Comparison of ENCODE assay signal across 9 cellular contexts in the genomic region with DNA sequence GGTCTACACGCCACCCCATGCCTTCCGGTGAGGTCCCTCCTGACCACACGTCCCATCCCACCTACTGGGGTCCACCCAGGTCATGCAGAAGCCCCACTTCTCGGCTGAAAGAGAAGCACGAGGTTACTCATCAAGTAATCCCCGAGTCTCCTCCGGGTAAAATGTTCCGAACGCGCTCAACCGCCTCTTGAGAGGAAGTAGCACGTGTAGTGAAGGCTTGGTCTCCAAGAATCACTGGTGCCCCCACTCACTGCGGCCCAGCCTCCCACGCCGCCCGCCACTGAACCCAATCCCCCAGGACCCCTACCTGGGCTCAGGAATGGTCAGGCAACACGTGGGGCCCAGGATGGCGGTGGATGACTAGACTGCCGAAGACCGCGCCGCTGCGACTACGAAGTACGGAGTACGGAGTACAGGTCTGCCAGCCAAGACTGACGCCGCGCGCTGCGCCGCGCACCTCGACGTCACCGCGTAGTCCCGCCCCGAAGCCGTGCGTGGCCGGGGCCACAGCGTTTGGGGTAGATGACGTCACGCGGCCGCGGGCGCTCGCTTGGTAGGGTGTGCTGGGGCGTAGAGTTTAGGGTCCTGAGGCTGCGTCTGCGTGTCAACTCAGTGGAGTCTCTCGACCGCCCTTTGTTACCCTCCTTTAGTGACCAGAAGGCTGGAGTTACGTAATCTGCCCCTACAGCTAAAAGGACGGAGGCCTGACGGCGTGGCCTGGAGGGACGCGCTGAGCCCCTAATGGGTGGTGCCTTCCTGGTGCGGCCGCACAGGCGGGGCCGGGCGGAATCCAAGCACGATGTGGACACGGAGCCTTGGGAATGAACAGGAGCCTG. TPM values are rescaled to one million over a fixed set of nuclear protein-coding genes. Genes with fewer than 3 reads are reported as not detected.
DNase-seq lines count a peak whose midpoint lies in the region; ATAC-seq, FAIRE-seq and TF ChIP-seq lines count a peak whose summit lies in the region.
"Had no signal": no experiment of that assay in that cellular context is flagged by ENCODE, and none has a peak within 500 bp of the region (broad histone marks: within the 10 kb centered on the region; RNA-seq: fewer than 3 reads in every experiment).

No MANE protein-coding gene starts in this region.

- H3K4me3 ChIP-seq in BE2C (ENCODE audit: low read depth, low read length) (peak overlapping the region; percentile 100), liver (ENCODE audit: low read depth in 1 of 3, low read length in 3 of 3) (peak overlapping the region; percentile 47 to 83 (median 72))

- TF ChIP-seq CTCF in BE2C (IDR thresholded peaks at IDR 0.05; ENCODE audit: low read depth, low read length): no peak
- peak; percentile 7 for TF ChIP-seq CTCF in liver (IDR thresholded peaks at IDR 0.05; ENCODE audit: low read depth, low read length, missing input control)

- peak in 1 of 2 donors; percentile 31 for TF ChIP-seq RAD21 in liver (IDR thresholded peaks at IDR 0.05)

- peak overlapping the region; percentile 91 to 92 for H3K9ac ChIP-seq in liver (ENCODE audit: low read depth in 1 of 2, low read length in 2 of 2)

- peaks cover 69% of the 10 kb centered on the region for H3K4me1 Mint-ChIP-seq in dendritic cell treated with granulocyte-macrophage colony-stimulating factor and Interleukin-4, amounts not matched to agents 40 ng/mL and 50 ng/mL, for 4 days (ENCODE audit: low read depth)

- peak; percentile 97 for DNase-seq in BE2C
- peak; percentile 74 for DNase-seq in GM19239 (ENCODE audit: insufficient read length, low spot score)
- DNase-seq in NCI-H526 treated with DMSO at 0.1 percent for 48 hours (lab: John Stamatoyannopoulos, UW): peak; percentile 81
- DNase-seq in activated CD4-positive, alpha-beta T cell treated with anti-CD3 and anti-CD28 coated beads, Interleukin-2, amount 50 U/mL, for 24 hours (ENCODE audit: low read depth in 1 of 2, low spot score in 1 of 2): peak; percentile 93
- peak; percentile 98 for DNase-seq in stimulated activated CD4-positive, alpha-beta T cell treated with anti-CD3 and anti-CD28 coated beads, Interleukin-4, amount 100 ng/mL, for 1 hour

- peaks cover 55% of the 10 kb centered on the region for H3K36me3 Mint-ChIP-seq in dendritic cell treated with granulocyte-macrophage colony-stimulating factor and Interleukin-4, amounts not matched to agents 40 ng/mL and 50 ng/mL, for 4 days (ENCODE audit: low read depth)

- H3K36me3 ChIP-seq in BE2C (peaks cover 47% of the 10 kb centered on the region), liver (ENCODE audit: control insufficient read depth in 4 of 4, insufficient read depth in 3 of 4, low read depth in 1 of 4, low read length in 3 of 4) (peaks cover 5 to 26% (median 23%) of the 10 kb centered on the region in 4 donors)

- H3K9me3 Mint-ChIP-seq in dendritic cell treated with granulocyte-macrophage colony-stimulating factor and Interleukin-4, amounts not matched to agents 40 ng/mL and 50 ng/mL, for 4 days: no peaks in the 10 kb centered on the region

- H3K27me3 ChIP-seq in BE2C: no peaks in the 10 kb centered on the region
- no peaks in the 10 kb centered on the region for H3K27me3 ChIP-seq in liver (ENCODE audit: control insufficient read depth in 4 of 4, insufficient read depth in 4 of 4, low read length in 3 of 4)

- H3K9me3 ChIP-seq in BE2C (no peaks in the 10 kb centered on the region), liver (ENCODE audit: control insufficient read depth in 4 of 4, low read length in 3 of 4) (no peaks in the 10 kb centered on the region)

- peak overlapping the region; percentile 94 to 98 for H3K27ac ChIP-seq in liver (ENCODE audit: low read depth in 1 of 2, low read length in 2 of 2)

- H3K4me1 ChIP-seq in BE2C: peaks cover 4% of the 10 kb centered on the region; the same call in 1 of the 2 replicates
- H3K4me1 ChIP-seq in liver (ENCODE audit: control insufficient read depth in 4 of 4, insufficient read depth in 4 of 4, low read length in 3 of 4): peaks cover 0 to 7% (median 2%) of the 10 kb centered on the region in 4 donors

- 5% methylated on average over 68 of the region's 68 CpGs for whole genome bisulfite sequencing in liver

- peak; percentile 90 for ATAC-seq in HG03442 (IDR thresholded peaks at IDR 0.05; ENCODE audit: unreplicated experiment)

- peak; percentile 90 for FAIRE-seq in GM19239 (lab: Jason Lieb, UNC)
- FAIRE-seq: colon had no signal

- no peaks in the 10 kb centered on the region for H3K27me3 Mint-ChIP-seq in dendritic cell treated with granulocyte-macrophage colony-stimulating factor and Interleukin-4, amounts not matched to agents 40 ng/mL and 50 ng/mL, for 4 days

- H3K27ac Mint-ChIP-seq in dendritic cell treated with granulocyte-macrophage colony-stimulating factor and Interleukin-4, amounts not matched to agents 40 ng/mL and 50 ng/mL, for 4 days: peak overlapping the region; percentile 97

- intact Hi-C loops in dendritic cell treated with granulocyte-macrophage colony-stimulating factor and Interleukin-4, amounts not matched to agents 40 ng/mL and 50 ng/mL, for 4 days (cut with micrococcal nuclease): loop anchor here (1.0 to 10.0 kb wide), 3 partner anchors 13 to 126 kb away; partner anchors contain the start of genes PURB and TBRG4

- peak overlapping the region; percentile 94 for H3K4me3 Mint-ChIP-seq in dendritic cell treated with granulocyte-macrophage colony-stimulating factor and Interleukin-4, amounts not matched to agents 40 ng/mL and 50 ng/mL, for 4 days

TF ChIP-seq in liver, 16 proteins besides CTCF, POLR2A, EP300 and RAD21:
- TF ChIP-seq JUND (IDR thresholded peaks at IDR 0.05): peak; percentile 76 to 80
- TF ChIP-seq RXRA (IDR thresholded peaks at IDR 0.05): peak in 1 of 2 donors; percentile 45
- peak; percentile 20 for TF ChIP-seq TAF1 (conservative IDR thresholded peaks at IDR 0.05)
- no peak for TF ChIP-seq EGR1 (IDR thresholded peaks at IDR 0.05; ENCODE audit: low read depth in 2 of 2)
- TF ChIP-seq, protein P1, sequence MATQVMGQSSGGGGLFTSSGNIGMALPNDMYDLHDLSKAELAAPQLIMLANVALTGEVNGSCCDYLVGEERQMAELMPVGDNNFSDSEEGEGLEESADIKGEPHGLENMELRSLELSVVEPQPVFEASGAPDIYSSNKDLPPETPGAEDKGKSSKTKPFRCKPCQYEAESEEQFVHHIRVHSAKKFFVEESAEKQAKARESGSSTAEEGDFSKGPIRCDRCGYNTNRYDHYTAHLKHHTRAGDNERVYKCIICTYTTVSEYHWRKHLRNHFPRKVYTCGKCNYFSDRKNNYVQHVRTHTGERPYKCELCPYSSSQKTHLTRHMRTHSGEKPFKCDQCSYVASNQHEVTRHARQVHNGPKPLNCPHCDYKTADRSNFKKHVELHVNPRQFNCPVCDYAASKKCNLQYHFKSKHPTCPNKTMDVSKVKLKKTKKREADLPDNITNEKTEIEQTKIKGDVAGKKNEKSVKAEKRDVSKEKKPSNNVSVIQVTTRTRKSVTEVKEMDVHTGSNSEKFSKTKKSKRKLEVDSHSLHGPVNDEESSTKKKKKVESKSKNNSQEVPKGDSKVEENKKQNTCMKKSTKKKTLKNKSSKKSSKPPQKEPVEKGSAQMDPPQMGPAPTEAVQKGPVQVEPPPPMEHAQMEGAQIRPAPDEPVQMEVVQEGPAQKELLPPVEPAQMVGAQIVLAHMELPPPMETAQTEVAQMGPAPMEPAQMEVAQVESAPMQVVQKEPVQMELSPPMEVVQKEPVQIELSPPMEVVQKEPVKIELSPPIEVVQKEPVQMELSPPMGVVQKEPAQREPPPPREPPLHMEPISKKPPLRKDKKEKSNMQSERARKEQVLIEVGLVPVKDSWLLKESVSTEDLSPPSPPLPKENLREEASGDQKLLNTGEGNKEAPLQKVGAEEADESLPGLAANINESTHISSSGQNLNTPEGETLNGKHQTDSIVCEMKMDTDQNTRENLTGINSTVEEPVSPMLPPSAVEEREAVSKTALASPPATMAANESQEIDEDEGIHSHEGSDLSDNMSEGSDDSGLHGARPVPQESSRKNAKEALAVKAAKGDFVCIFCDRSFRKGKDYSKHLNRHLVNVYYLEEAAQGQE (IDR thresholded peaks at IDR 0.05): peak; percentile 56
- TF ChIP-seq MAX (IDR thresholded peaks at IDR 0.05): peak; percentile 91
- peak; percentile 16 for TF ChIP-seq HNF4G (IDR thresholded peaks at IDR 0.05)
- peak; percentile 27 for TF ChIP-seq NR2F2 (IDR thresholded peaks at IDR 0.05)
- peak in 1 of 2 donors; percentile 60 for TF ChIP-seq GABPA (IDR thresholded peaks at IDR 0.05 in 1 of 2, conservative IDR thresholded peaks at IDR 0.05 in 1 of 2)
- peak; percentile 57 for TF ChIP-seq YY1 (IDR thresholded peaks at IDR 0.05)
- TF ChIP-seq FOXA1 (IDR thresholded peaks at IDR 0.05): no peak
- TF ChIP-seq SP1 (IDR thresholded peaks at IDR 0.05): peak; percentile 66
- no peak for TF ChIP-seq FOXA2 (IDR thresholded peaks at IDR 0.05)
- TF ChIP-seq HNF4A (conservative IDR thresholded peaks at IDR 0.05): peak; percentile 31 to 32
- TF ChIP-seq ATF3 (IDR thresholded peaks at IDR 0.05): peak; percentile 34
- TF ChIP-seq, protein P2, sequence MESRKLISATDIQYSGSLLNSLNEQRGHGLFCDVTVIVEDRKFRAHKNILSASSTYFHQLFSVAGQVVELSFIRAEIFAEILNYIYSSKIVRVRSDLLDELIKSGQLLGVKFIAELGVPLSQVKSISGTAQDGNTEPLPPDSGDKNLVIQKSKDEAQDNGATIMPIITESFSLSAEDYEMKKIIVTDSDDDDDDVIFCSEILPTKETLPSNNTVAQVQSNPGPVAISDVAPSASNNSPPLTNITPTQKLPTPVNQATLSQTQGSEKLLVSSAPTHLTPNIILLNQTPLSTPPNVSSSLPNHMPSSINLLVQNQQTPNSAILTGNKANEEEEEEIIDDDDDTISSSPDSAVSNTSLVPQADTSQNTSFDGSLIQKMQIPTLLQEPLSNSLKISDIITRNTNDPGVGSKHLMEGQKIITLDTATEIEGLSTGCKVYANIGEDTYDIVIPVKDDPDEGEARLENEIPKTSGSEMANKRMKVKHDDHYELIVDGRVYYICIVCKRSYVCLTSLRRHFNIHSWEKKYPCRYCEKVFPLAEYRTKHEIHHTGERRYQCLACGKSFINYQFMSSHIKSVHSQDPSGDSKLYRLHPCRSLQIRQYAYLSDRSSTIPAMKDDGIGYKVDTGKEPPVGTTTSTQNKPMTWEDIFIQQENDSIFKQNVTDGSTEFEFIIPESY (IDR thresholded peaks at IDR 0.05): no peak

RNA-seq across cellular contexts. Expression of gene MYO1G, which starts 7.6 kb away (rescaled TPM):
- polyA plus RNA-seq in BE2C (2012; ENCODE audit: insufficient read depth, insufficient read length, low read depth): not detected
- 1 to 10 TPM; 3.1 to 3.9 TPM for total RNA-seq in liver
- polyA plus RNA-seq in liver: 1 to 10 TPM in 1 of 2 donors, under 1 TPM in 1; 0.56 to 1.1 TPM

RNA-seq across cellular contexts. Expression of gene CCM2, which starts 13.6 kb away (rescaled TPM):
- polyA plus RNA-seq in BE2C (2012; ENCODE audit: insufficient read depth, insufficient read length, low read depth): 42.7 TPM
- total RNA-seq in liver: 10 to 100 TPM; 26.3 to 48.4 TPM
- polyA plus RNA-seq in liver: 10 to 100 TPM; 46.6 to 65.0 TPM

Comparison
In these comparisons a context has a peak if more than half of its experiments do, and no peak if none do; other contexts are left out.
1. Peak in every context shown above with its lines: DNase-seq, ATAC-seq, H3K4me3 ChIP-seq and H3K27ac ChIP-seq.